In the genomic region with DNA sequence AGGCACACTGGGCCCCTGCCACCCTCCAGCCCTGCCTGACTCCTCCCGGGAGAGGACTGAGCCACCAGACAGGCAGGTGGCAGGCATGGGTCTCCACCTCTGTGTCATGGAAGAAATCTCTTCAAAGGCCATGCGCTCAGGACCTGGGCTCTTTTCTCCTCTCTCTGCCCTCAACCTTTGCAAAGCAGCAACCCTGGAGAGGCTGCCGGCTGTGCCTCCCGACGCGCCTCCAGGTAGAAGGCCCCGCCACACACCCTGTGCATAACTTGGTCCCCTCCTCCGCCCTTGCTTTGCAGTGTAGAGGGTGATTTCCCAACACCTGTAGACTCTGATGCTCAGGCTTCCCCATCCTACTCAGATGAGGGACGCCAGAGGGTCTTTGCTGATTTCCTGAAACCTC, we compare ENCODE assay signal across 25 cellular contexts. TPM values are rescaled to one million over a fixed set of nuclear protein-coding genes. Genes with fewer than 3 reads are reported as not detected.
DNase-seq lines count a peak whose midpoint lies in the region; ATAC-seq and TF ChIP-seq lines count a peak whose summit lies in the region.
"Had no signal": no experiment of that assay in that cellular context is flagged by ENCODE, and none has a peak within 500 bp of the region (broad histone marks: within the 10 kb centered on the region; RNA-seq: fewer than 3 reads in every experiment).

No MANE protein-coding gene starts in this region.

- no peak overlapping the region for H3K4ac ChIP-seq in trophoblast cell (ENCODE audit: low read depth, low read length)

- H3K14ac ChIP-seq in trophoblast cell (ENCODE audit: low read length) = no peak overlapping the region

- intact Hi-C loops in dorsolateral prefrontal cortex (cut with DNase I) = loop anchor here (5.0 to 10.0 kb wide), 3 partner anchors 278 to 558 kb away; a partner anchor contains a TSS
- intact Hi-C loops in sciatic nerve (cut with DNase I) = no loop called here

- H3K18ac ChIP-seq in trophoblast cell (ENCODE audit: low read length) = no peak overlapping the region

- peak; percentile 16 for ATAC-seq in sciatic nerve
- ATAC-seq in effector memory CD8-positive, alpha-beta T cell (replicated peaks) = no peak

- H2AK5ac ChIP-seq in trophoblast cell (ENCODE audit: low read length) = no peak overlapping the region

- H4K12ac ChIP-seq in trophoblast cell (ENCODE audit: low read depth, low read length) = no peak overlapping the region

- H3K23ac ChIP-seq in trophoblast cell (ENCODE audit: low read length) = no peak overlapping the region

- WGBS in trophoblast cell (ENCODE audit: extremely low coverage, insufficient coverage, insufficient read length) = no CpG with 5 or more reads among the region's 9 CpGs

- no peak for TF ChIP-seq CTCF in GM13977 (IDR thresholded peaks at IDR 0.05; ENCODE audit: extremely low read depth, insufficient read depth, missing control alignments)
- no peak for TF ChIP-seq CTCF in dorsolateral prefrontal cortex (IDR thresholded peaks at IDR 0.05 in 54 of 56, conservative IDR thresholded peaks at IDR 0.05 in 2 of 56; ENCODE audit: low read depth in 1 of 56, partially characterized antibody in 56 of 56)
- TF ChIP-seq CTCF in endothelial cell (IDR thresholded peaks at IDR 0.05; ENCODE audit: unreplicated experiment) = no peak

- no peaks in the 10 kb centered on the region for H3K79me1 ChIP-seq in trophoblast cell (ENCODE audit: low read length)

- no peaks in the 10 kb centered on the region for H3K9me3 Mint-ChIP-seq in effector memory CD8-positive, alpha-beta T cell
- peaks cover 4% of the 10 kb centered on the region for H3K9me3 Mint-ChIP-seq in endothelial cell (ENCODE audit: unreplicated experiment)
- H3K9me3 Mint-ChIP-seq: HFFc6 had no signal

- no peaks in the 10 kb centered on the region for H3K27me3 ChIP-seq in BLaER1
- H3K27me3 ChIP-seq in dorsolateral prefrontal cortex = no peaks in the 10 kb centered on the region
- no peaks in the 10 kb centered on the region for H3K27me3 ChIP-seq in trophoblast cell (ENCODE audit: insufficient read depth, low read length)

- no peak overlapping the region for H2AFZ ChIP-seq in trophoblast cell (ENCODE audit: insufficient read depth, low read length, poor library complexity)

- H3K27me3 Mint-ChIP-seq in effector memory CD8-positive, alpha-beta T cell = peaks cover 26 to 52% of the 10 kb centered on the region in 2 donors
- H3K27me3 Mint-ChIP-seq in endothelial cell (ENCODE audit: unreplicated experiment) = peaks cover under 1% of the 10 kb centered on the region

- H2BK5ac ChIP-seq in trophoblast cell (ENCODE audit: low read depth, low read length, poor library complexity) = no peak overlapping the region

- H3K36me3 Mint-ChIP-seq in effector memory CD8-positive, alpha-beta T cell (ENCODE audit: insufficient read depth) = no peaks in the 10 kb centered on the region
- H3K36me3 Mint-ChIP-seq in endothelial cell (ENCODE audit: low read depth, unreplicated experiment) = peaks cover 3% of the 10 kb centered on the region
- H3K36me3 Mint-ChIP-seq: CD14-positive monocyte; CD8-positive, alpha-beta memory T cell had no signal

- peak overlapping the region; percentile 84 for H3K4me2 ChIP-seq in BLaER1
- no peak overlapping the region for H3K4me2 ChIP-seq in trophoblast cell (ENCODE audit: low read length)

- H4K8ac ChIP-seq in trophoblast cell (ENCODE audit: low read depth, low read length) = no peak overlapping the region

- in situ Hi-C loops in GM13977 (cut with MboI; ENCODE audit: low pct_unique_long_range_greater_than_20kb, low sequenced_read_pairs, unreplicated experiment) = no loop called here

- no peaks in the 10 kb centered on the region for H3K4me1 Mint-ChIP-seq in effector memory CD8-positive, alpha-beta T cell (ENCODE audit: low read depth in 2 of 2)
- H3K4me1 Mint-ChIP-seq in endothelial cell (ENCODE audit: unreplicated experiment) = no peaks in the 10 kb centered on the region
- H3K4me1 Mint-ChIP-seq: CD14-positive monocyte; CD8-positive, alpha-beta memory T cell; H9 had no signal

- H3K27ac Mint-ChIP-seq in effector memory CD8-positive, alpha-beta T cell = no peak overlapping the region
- H3K27ac Mint-ChIP-seq in endothelial cell (ENCODE audit: unreplicated experiment) = no peak overlapping the region
- H3K27ac Mint-ChIP-seq: CD14-positive monocyte; CD8-positive, alpha-beta memory T cell; H9; HFFc6 had no signal

- no peak overlapping the region for H3K4me3 Mint-ChIP-seq in effector memory CD8-positive, alpha-beta T cell
- H3K4me3 Mint-ChIP-seq in endothelial cell (ENCODE audit: unreplicated experiment) = no peak overlapping the region
- H3K4me3 Mint-ChIP-seq: CD14-positive monocyte; CD8-positive, alpha-beta memory T cell; H9; HFFc6 had no signal

- H3K79me2 ChIP-seq in trophoblast cell (ENCODE audit: control insufficient read depth, insufficient read depth, low read length, poor library complexity) = no peaks in the 10 kb centered on the region

- H4K91ac ChIP-seq in trophoblast cell (ENCODE audit: low read depth, low read length) = no peak overlapping the region

- DNase-seq in GM13977 (ENCODE audit: low spot score) = peak; percentile 16
- DNase-seq in dorsolateral prefrontal cortex = no peak
- no peak for DNase-seq in sciatic nerve (ENCODE audit: low spot score)
- no peak for DNase-seq in effector memory CD8-positive, alpha-beta T cell
- no peak for DNase-seq in endothelial cell (ENCODE audit: low spot score)
- no peak for DNase-seq in trophoblast cell
- DNase-seq: CD8-positive, alpha-beta memory T cell; DND-41; H9; HFFc6; KBM-7; MV-4-11; NCI-H1105 treated with DMSO at 0.1 percent for 48 hours; NCI-H146; NCI-H1930; NCI-H2107; NCI-H69; Right ventricle myocardium superior; RPMI8226 had no signal

- H2BK12ac ChIP-seq in trophoblast cell (ENCODE audit: low read length) = no peak overlapping the region

- H3K4me1 ChIP-seq in BLaER1 (peaks cover 52% of the 10 kb centered on the region), trophoblast cell (ENCODE audit: control insufficient read depth in 1 of 2, insufficient read depth in 2 of 2, low read length in 2 of 2) (no peaks in the 10 kb centered on the region)
- H3K4me1 ChIP-seq: SJSA1 had no signal

- H3K9me3 ChIP-seq in BLaER1 (peaks cover 20% of the 10 kb centered on the region), trophoblast cell (ENCODE audit: insufficient read depth, low read depth, low read length) (no peaks in the 10 kb centered on the region)

- peak overlapping the region; percentile 97 for H3K27ac ChIP-seq in BLaER1
- H3K27ac ChIP-seq in dorsolateral prefrontal cortex = peak overlapping the region; percentile 40 to 98 (median 92)
- H3K27ac ChIP-seq in trophoblast cell (ENCODE audit: low read depth, low read length) = no peak overlapping the region
- H3K27ac ChIP-seq: SJSA1 had no signal

- no peak overlapping the region for H2BK120ac ChIP-seq in trophoblast cell (ENCODE audit: insufficient read depth, low read length, poor library complexity)

- no peaks in the 10 kb centered on the region for H3K36me3 ChIP-seq in BLaER1
- H3K36me3 ChIP-seq in trophoblast cell (ENCODE audit: control insufficient read depth in 1 of 2, insufficient read depth in 2 of 2, low read length in 2 of 2) = no peaks in the 10 kb centered on the region
- H3K36me3 ChIP-seq: SJSA1 had no signal

- H3K4me3 ChIP-seq in BLaER1 (no peak overlapping the region), dorsolateral prefrontal cortex (peak overlapping the region in 1 of 59 donors; percentile 12), trophoblast cell (ENCODE audit: low read depth, low read length) (no peak overlapping the region)
- H3K4me3 ChIP-seq: SJSA1 had no signal

- H4K20me1 ChIP-seq in BLaER1 = no peaks in the 10 kb centered on the region

- 0 out of 2 replicates have a peak overlapping the region, but pooled peaks have one; percentile 81 for H3K9ac ChIP-seq in BLaER1
- H3K9ac ChIP-seq in trophoblast cell (ENCODE audit: low read length) = no peak overlapping the region

RNA-seq across cellular contexts. Expression of a gene that starts 28.2 kb away (rescaled TPM):
- total RNA-seq in dorsolateral prefrontal cortex (100 to 1,000 TPM in 32 of 120 experiments, 10 to 100 TPM in 88; 45.0 to 133 (median 88.7) TPM), sciatic nerve (4.5 TPM), endothelial cell (ENCODE audit: unreplicated experiment) (0.54 TPM)
- not detected in 2 replicates for polyA plus RNA-seq in trophoblast cell (2013)
- total RNA-seq: HFFc6, LHCN-M2, MCF 10A, Right ventricle myocardium superior, SJSA1 had no signal
- polyA plus RNA-seq: CD14-positive monocyte; CD8-positive, alpha-beta memory T cell had no signal

RNA-seq across cellular contexts. Expression of a gene that starts 53.2 kb away (rescaled TPM):
- under 1 TPM in 4 of 120 experiments, not detected in 116; 0.24 to 0.41 (median 0.36) TPM for total RNA-seq in dorsolateral prefrontal cortex
- 4.7 TPM for total RNA-seq in sciatic nerve
- not detected for total RNA-seq in endothelial cell (ENCODE audit: unreplicated experiment)
- not detected in 2 replicates for polyA plus RNA-seq in trophoblast cell (2013)
- total RNA-seq: A673; CD8-positive, alpha-beta memory T cell; H9; HFFc6; LHCN-M2; MCF 10A; SJSA1 had no signal
- polyA plus RNA-seq: CD14-positive monocyte; CD8-positive, alpha-beta memory T cell had no signal

RNA-seq across cellular contexts. Expression of a gene that starts 56.6 kb away (rescaled TPM):
- 100 to 1,000 TPM in 97 of 120 experiments, 10 to 100 TPM in 23; 69.5 to 290 (median 127) TPM for total RNA-seq in dorsolateral prefrontal cortex
- 343 TPM for total RNA-seq in sciatic nerve
- 97.2 TPM for total RNA-seq in endothelial cell (ENCODE audit: unreplicated experiment)
- 87.6 and 90.6 TPM in 2 replicates for polyA plus RNA-seq in trophoblast cell (2013)
